In genomic region chr6:5723905-5724691, GRCh38 we compare ENCODE assay signal across 8 cellular contexts.
DNase-seq lines count a peak whose midpoint lies in the region; ATAC-seq and TF ChIP-seq lines count a peak whose summit lies in the region.

No MANE protein-coding gene starts in this region.

- H3K36me3 Mint-ChIP-seq in activated T-cell treated with anti-CD3 and anti-CD28 coated beads, Interleukin-2, amount 50 U/mL, for 72 hours (ENCODE audit: insufficient read depth in 2 of 2), result no peaks in the 10 kb centered on the region
- no peaks in the 10 kb centered on the region for H3K36me3 Mint-ChIP-seq in nephron (ENCODE audit: low read depth)

- peak; percentile 53 for DNase-seq in Ammon's horn (ENCODE audit: low spot score)
- DNase-seq in activated T-cell treated with anti-CD3 and anti-CD28 coated beads, Interleukin-2, amount 50 U/mL, for 72 hours, result no peak
- no peak for DNase-seq in smooth muscle cell (lab: John Stamatoyannopoulos, UW; ENCODE audit: unreplicated experiment)
- DNase-seq in occipital lobe (lab: John Stamatoyannopoulos, UW), result no peak
- no peak for DNase-seq in NCI-H510A treated with DMSO at 0.1 percent for 48 hours (lab: John Stamatoyannopoulos, UW)

- TF ChIP-seq CTCF in nephron (IDR thresholded peaks at IDR 0.05; ENCODE audit: unreplicated experiment in 3 of 3) (no peak), smooth muscle cell (IDR thresholded peaks at IDR 0.05; ENCODE audit: borderline replicate concordance, insufficient read depth, poor library complexity, severe bottlenecking) (no peak)

- H3K79me2 ChIP-seq in smooth muscle cell (ENCODE audit: low read depth), result no peaks in the 10 kb centered on the region

- ATAC-seq in HG03108 (IDR thresholded peaks at IDR 0.05; ENCODE audit: unreplicated experiment), result peak; percentile 87
- ATAC-seq in activated T-cell treated with anti-CD3 and anti-CD28 coated beads, Interleukin-2, amount 50 U/mL, for 72 hours (replicated peaks in 1 of 2), result no peak

- H3K9ac ChIP-seq in smooth muscle cell (ENCODE audit: low read depth), result no peak overlapping the region

- H3K36me3 ChIP-seq in smooth muscle cell (ENCODE audit: low read depth), result no peaks in the 10 kb centered on the region

- H3K4me1 ChIP-seq in smooth muscle cell (ENCODE audit: low read depth), result peaks cover 8% of the 10 kb centered on the region

- TF ChIP-seq POLR2A in GM19099 (IDR thresholded peaks at IDR 0.05; ENCODE audit: extremely low read depth, insufficient read length, low read depth), result peak; percentile 51

- H3K4me3 Mint-ChIP-seq in activated T-cell treated with anti-CD3 and anti-CD28 coated beads, Interleukin-2, amount 50 U/mL, for 72 hours, result peak overlapping the region; percentile 24 to 28
- H3K4me3 Mint-ChIP-seq in nephron, result peak overlapping the region in 1 of 3 experiments; percentile 3

- H3K4me3 ChIP-seq in smooth muscle cell, result no peak overlapping the region

- H2AFZ ChIP-seq in smooth muscle cell (ENCODE audit: low read depth), result no peak overlapping the region

- H4K20me1 ChIP-seq in smooth muscle cell (ENCODE audit: low read depth), result no peaks in the 10 kb centered on the region

- WGBS in smooth muscle cell (ENCODE audit: low lambda C conversion rate), result 87% methylated on average over 19 of the region's 19 CpGs

- peaks cover 7% of the 10 kb centered on the region for H3K4me1 Mint-ChIP-seq in activated T-cell treated with anti-CD3 and anti-CD28 coated beads, Interleukin-2, amount 50 U/mL, for 72 hours (ENCODE audit: low read depth)
- H3K4me1 Mint-ChIP-seq in nephron, result peaks cover 32% of the 10 kb centered on the region

- H3K9me3 ChIP-seq in smooth muscle cell (replicated peaks; ENCODE audit: low read depth), result no peaks in the 10 kb centered on the region

- no peaks in the 10 kb centered on the region for H3K27me3 ChIP-seq in smooth muscle cell (ENCODE audit: low read depth)

- H3K27ac Mint-ChIP-seq in activated T-cell treated with anti-CD3 and anti-CD28 coated beads, Interleukin-2, amount 50 U/mL, for 72 hours, result peak overlapping the region; percentile 43
- H3K27ac Mint-ChIP-seq in nephron, result peak overlapping the region; percentile 59 to 77 (median 61)

- no peaks in the 10 kb centered on the region for H3K9me3 Mint-ChIP-seq in activated T-cell treated with anti-CD3 and anti-CD28 coated beads, Interleukin-2, amount 50 U/mL, for 72 hours
- no peaks in the 10 kb centered on the region for H3K9me3 Mint-ChIP-seq in nephron

- no peaks in the 10 kb centered on the region for H3F3A ChIP-seq in smooth muscle cell (ENCODE audit: low read depth)

- no peak overlapping the region for H3K27ac ChIP-seq in smooth muscle cell (ENCODE audit: low read depth)

- no peaks in the 10 kb centered on the region for H3K27me3 Mint-ChIP-seq in activated T-cell treated with anti-CD3 and anti-CD28 coated beads, Interleukin-2, amount 50 U/mL, for 72 hours (ENCODE audit: low read depth)
- peaks cover 4% of the 10 kb centered on the region for H3K27me3 Mint-ChIP-seq in nephron (ENCODE audit: low read depth)

- no peak overlapping the region for H3K4me2 ChIP-seq in smooth muscle cell
